In genomic region chr14:20690848-20691640, GRCh38 we compare ENCODE assay signal across 8 cellular contexts. TPM values are rescaled to one million over a fixed set of nuclear protein-coding genes. Genes with fewer than 3 reads are reported as not detected.
DNase-seq lines count a peak whose midpoint lies in the region; ATAC-seq, FAIRE-seq and TF ChIP-seq lines count a peak whose summit lies in the region.

No MANE protein-coding gene starts in this region.

- CTCF ChIA-PET in activated CD4-positive, alpha-beta T cell treated with anti-CD3 and anti-CD28 coated beads, Interleukin-2, amount 10 ng/mL, durations not matched to agents 7 days and 5 days (lab: Charles Lee), result interaction anchor here (0.6 to 3.0 kb wide), 18 partner anchors 9 to 389 kb away, joined by 3 to 32 read pairs (median 5); no protein-coding TSS in a partner anchor

- no peak for FAIRE-seq in urothelium cell line (lab: Jason Lieb, UNC)

- no peak for TF ChIP-seq POLR2A in erythroblast (IDR thresholded peaks at IDR 0.05; ENCODE audit: low read length)

- no peaks in the 10 kb centered on the region for H3K27me3 Mint-ChIP-seq in activated CD4-positive, alpha-beta T cell treated with anti-CD3 and anti-CD28 coated beads, Interleukin-2, amount 10 ng/mL, durations not matched to agents 7 days and 5 days
- H3K27me3 Mint-ChIP-seq in naive B cell, result peaks cover 0 to 8% (median 6%) of the 10 kb centered on the region in 3 donors

- no peak overlapping the region for H3K4me3 Mint-ChIP-seq in activated CD4-positive, alpha-beta T cell treated with anti-CD3 and anti-CD28 coated beads, Interleukin-2, amount 10 ng/mL, durations not matched to agents 7 days and 5 days
- peak overlapping the region in 1 of 8 donors; percentile 10 for H3K4me3 Mint-ChIP-seq in naive B cell

- DNase-seq in stimulated activated CD4-positive, alpha-beta T cell treated with anti-CD3 and anti-CD28 coated beads, Interleukin-12 subunit alpha, Interleukin-12 subunit beta, amount 100 ng/mL, for 4 hours, result peak; percentile 10
- DNase-seq in stimulated activated CD4-positive, alpha-beta T cell treated with anti-CD3 and anti-CD28 coated beads, Interleukin-4, amount 100 ng/mL, for 1 hour, result no peak
- DNase-seq in NCI-H526 (lab: John Stamatoyannopoulos, UW), result peak; percentile 67 to 72
- DNase-seq in activated CD4-positive, alpha-beta T cell treated with anti-CD3 and anti-CD28 coated beads, Interleukin-2, amount 10 ng/mL, durations not matched to agents 7 days and 5 days, result peak; percentile 59
- peak; percentile 69 to 82 for DNase-seq in erythroblast (lab: John Stamatoyannopoulos, UW)
- DNase-seq in naive B cell, result peak; percentile 63
- peak; percentile 75 for DNase-seq in urothelium cell line (ENCODE audit: low spot score)

- no peak overlapping the region for H3K27ac Mint-ChIP-seq in activated CD4-positive, alpha-beta T cell treated with anti-CD3 and anti-CD28 coated beads, Interleukin-2, amount 10 ng/mL, durations not matched to agents 7 days and 5 days
- no peak overlapping the region for H3K27ac Mint-ChIP-seq in naive B cell

- no peaks in the 10 kb centered on the region for H3K36me3 Mint-ChIP-seq in activated CD4-positive, alpha-beta T cell treated with anti-CD3 and anti-CD28 coated beads, Interleukin-2, amount 10 ng/mL, durations not matched to agents 7 days and 5 days (ENCODE audit: low read depth)
- H3K36me3 Mint-ChIP-seq in naive B cell, result no peaks in the 10 kb centered on the region

- ATAC-seq in HG03342 (IDR thresholded peaks at IDR 0.05; ENCODE audit: unreplicated experiment) (peak; percentile 64), naive B cell (ENCODE audit: low read depth in 2 of 2) (peak; percentile 82 to 94)

- POLR2A ChIA-PET in activated CD4-positive, alpha-beta T cell treated with anti-CD3 and anti-CD28 coated beads, Interleukin-2, amount 10 ng/mL, durations not matched to agents 7 days and 5 days (lab: Charles Lee), result no interaction called here

- H3K4me1 Mint-ChIP-seq in activated CD4-positive, alpha-beta T cell treated with anti-CD3 and anti-CD28 coated beads, Interleukin-2, amount 10 ng/mL, durations not matched to agents 7 days and 5 days, result peaks cover 20% of the 10 kb centered on the region
- peaks cover 4 to 8% (median 6%) of the 10 kb centered on the region in 3 donors for H3K4me1 Mint-ChIP-seq in naive B cell

- no peaks in the 10 kb centered on the region for H3K9me3 Mint-ChIP-seq in activated CD4-positive, alpha-beta T cell treated with anti-CD3 and anti-CD28 coated beads, Interleukin-2, amount 10 ng/mL, durations not matched to agents 7 days and 5 days
- no peaks in the 10 kb centered on the region for H3K9me3 Mint-ChIP-seq in naive B cell

RNA-seq across cellular contexts. Expression of gene ANG, which starts 2.5 kb away (rescaled TPM):
- 1 to 10 TPM in 1 of 2 experiments, under 1 TPM in 1; 0.89 to 1.6 TPM for total RNA-seq in activated CD4-positive, alpha-beta T cell treated with anti-CD3 and anti-CD28 coated beads, Interleukin-2, amount 10 ng/mL, durations not matched to agents 7 days and 5 days
- polyA plus RNA-seq in naive B cell (ENCODE audit: low read depth in 6 of 6), result under 1 TPM in 3 of 6 donors, not detected in 3; 0.53 to 0.63 (median 0.57) TPM

RNA-seq across cellular contexts. Expression of gene RNASE4, which starts 6.7 kb away (rescaled TPM):
- 1 to 10 TPM in 1 of 2 experiments, under 1 TPM in 1; 0.92 to 1.4 TPM for total RNA-seq in activated CD4-positive, alpha-beta T cell treated with anti-CD3 and anti-CD28 coated beads, Interleukin-2, amount 10 ng/mL, durations not matched to agents 7 days and 5 days
- polyA plus RNA-seq in naive B cell (ENCODE audit: low read depth in 6 of 6), result under 1 TPM in 5 of 6 donors, not detected in 1; 0.18 to 0.61 (median 0.34) TPM

RNA-seq across cellular contexts. Expression of gene OR6S1, which starts 49.6 kb away (rescaled TPM):
- total RNA-seq in activated CD4-positive, alpha-beta T cell treated with anti-CD3 and anti-CD28 coated beads, Interleukin-2, amount 10 ng/mL, durations not matched to agents 7 days and 5 days, result not detected
- polyA plus RNA-seq in naive B cell (ENCODE audit: low read depth in 6 of 6), result not detected

RNA-seq across cellular contexts. Expression of gene EDDM3A, which starts 54.6 kb away (rescaled TPM):
- not detected for total RNA-seq in activated CD4-positive, alpha-beta T cell treated with anti-CD3 and anti-CD28 coated beads, Interleukin-2, amount 10 ng/mL, durations not matched to agents 7 days and 5 days
- under 1 TPM in 3 of 6 donors, not detected in 3; 0.31 to 0.52 (median 0.47) TPM for polyA plus RNA-seq in naive B cell (ENCODE audit: low read depth in 6 of 6)
